In the genomic region with DNA sequence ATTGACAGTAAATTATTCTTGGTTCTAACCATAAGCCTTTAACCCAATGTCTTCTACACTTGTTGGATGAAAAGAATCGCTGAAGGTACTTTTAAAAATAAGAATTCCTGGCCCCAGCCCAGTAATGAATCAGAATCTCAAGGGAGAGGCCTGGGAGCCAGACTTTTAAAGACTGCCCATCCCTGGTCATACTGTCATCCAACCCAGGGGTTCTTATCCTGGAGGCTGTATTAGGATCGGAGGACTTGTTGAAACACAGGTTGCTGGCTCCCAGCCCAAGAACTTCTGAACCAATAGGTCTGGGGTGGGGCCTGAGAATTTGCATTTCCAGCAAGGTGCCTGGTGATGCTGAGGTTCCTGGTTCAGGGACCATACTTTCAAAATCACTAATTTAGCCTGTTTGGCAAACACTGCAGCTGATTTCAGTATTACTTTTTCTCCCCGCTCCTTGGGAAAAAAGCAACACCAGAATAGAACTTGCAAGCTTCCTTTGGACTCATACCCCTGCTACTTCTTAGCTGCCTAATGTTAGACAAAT, we compare ENCODE assay signal across 1 cellular context.
TF ChIP-seq lines count a peak whose summit lies in the region.

No MANE protein-coding gene starts in this region.

TF ChIP-seq in WTC11, 78 proteins besides CTCF, POLR2A, EP300 and RAD21 (continued from another document):
- TF ChIP-seq, protein P1, sequence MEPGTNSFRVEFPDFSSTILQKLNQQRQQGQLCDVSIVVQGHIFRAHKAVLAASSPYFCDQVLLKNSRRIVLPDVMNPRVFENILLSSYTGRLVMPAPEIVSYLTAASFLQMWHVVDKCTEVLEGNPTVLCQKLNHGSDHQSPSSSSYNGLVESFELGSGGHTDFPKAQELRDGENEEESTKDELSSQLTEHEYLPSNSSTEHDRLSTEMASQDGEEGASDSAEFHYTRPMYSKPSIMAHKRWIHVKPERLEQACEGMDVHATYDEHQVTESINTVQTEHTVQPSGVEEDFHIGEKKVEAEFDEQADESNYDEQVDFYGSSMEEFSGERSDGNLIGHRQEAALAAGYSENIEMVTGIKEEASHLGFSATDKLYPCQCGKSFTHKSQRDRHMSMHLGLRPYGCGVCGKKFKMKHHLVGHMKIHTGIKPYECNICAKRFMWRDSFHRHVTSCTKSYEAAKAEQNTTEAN (CRISPR knock-in tag; IDR thresholded peaks at IDR 0.05): no peak
- no peak for TF ChIP-seq FOXP1 (CRISPR knock-in tag; IDR thresholded peaks at IDR 0.05; ENCODE audit: borderline replicate concordance)
- TF ChIP-seq, protein P2, sequence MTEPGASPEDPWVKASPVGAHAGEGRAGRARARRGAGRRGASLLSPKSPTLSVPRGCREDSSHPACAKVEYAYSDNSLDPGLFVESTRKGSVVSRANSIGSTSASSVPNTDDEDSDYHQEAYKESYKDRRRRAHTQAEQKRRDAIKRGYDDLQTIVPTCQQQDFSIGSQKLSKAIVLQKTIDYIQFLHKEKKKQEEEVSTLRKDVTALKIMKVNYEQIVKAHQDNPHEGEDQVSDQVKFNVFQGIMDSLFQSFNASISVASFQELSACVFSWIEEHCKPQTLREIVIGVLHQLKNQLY (CRISPR knock-in tag; IDR thresholded peaks at IDR 0.05): no peak
- TF ChIP-seq GTF2I (CRISPR knock-in tag; conservative IDR thresholded peaks at IDR 0.05): no peak
- no peak for TF ChIP-seq ZNF219 (CRISPR knock-in tag; IDR thresholded peaks at IDR 0.05; ENCODE audit: borderline replicate concordance)
- no peak for TF ChIP-seq ZNF423 (CRISPR knock-in tag; IDR thresholded peaks at IDR 0.05)
- TF ChIP-seq, protein P3, sequence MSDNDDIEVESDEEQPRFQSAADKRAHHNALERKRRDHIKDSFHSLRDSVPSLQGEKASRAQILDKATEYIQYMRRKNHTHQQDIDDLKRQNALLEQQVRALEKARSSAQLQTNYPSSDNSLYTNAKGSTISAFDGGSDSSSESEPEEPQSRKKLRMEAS (CRISPR knock-in tag; IDR thresholded peaks at IDR 0.05): no peak
- TF ChIP-seq, protein P4, sequence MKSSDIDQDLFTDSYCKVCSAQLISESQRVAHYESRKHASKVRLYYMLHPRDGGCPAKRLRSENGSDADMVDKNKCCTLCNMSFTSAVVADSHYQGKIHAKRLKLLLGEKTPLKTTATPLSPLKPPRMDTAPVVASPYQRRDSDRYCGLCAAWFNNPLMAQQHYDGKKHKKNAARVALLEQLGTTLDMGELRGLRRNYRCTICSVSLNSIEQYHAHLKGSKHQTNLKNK (CRISPR knock-in tag; IDR thresholded peaks at IDR 0.05): no peak
- TF ChIP-seq, protein P5, sequence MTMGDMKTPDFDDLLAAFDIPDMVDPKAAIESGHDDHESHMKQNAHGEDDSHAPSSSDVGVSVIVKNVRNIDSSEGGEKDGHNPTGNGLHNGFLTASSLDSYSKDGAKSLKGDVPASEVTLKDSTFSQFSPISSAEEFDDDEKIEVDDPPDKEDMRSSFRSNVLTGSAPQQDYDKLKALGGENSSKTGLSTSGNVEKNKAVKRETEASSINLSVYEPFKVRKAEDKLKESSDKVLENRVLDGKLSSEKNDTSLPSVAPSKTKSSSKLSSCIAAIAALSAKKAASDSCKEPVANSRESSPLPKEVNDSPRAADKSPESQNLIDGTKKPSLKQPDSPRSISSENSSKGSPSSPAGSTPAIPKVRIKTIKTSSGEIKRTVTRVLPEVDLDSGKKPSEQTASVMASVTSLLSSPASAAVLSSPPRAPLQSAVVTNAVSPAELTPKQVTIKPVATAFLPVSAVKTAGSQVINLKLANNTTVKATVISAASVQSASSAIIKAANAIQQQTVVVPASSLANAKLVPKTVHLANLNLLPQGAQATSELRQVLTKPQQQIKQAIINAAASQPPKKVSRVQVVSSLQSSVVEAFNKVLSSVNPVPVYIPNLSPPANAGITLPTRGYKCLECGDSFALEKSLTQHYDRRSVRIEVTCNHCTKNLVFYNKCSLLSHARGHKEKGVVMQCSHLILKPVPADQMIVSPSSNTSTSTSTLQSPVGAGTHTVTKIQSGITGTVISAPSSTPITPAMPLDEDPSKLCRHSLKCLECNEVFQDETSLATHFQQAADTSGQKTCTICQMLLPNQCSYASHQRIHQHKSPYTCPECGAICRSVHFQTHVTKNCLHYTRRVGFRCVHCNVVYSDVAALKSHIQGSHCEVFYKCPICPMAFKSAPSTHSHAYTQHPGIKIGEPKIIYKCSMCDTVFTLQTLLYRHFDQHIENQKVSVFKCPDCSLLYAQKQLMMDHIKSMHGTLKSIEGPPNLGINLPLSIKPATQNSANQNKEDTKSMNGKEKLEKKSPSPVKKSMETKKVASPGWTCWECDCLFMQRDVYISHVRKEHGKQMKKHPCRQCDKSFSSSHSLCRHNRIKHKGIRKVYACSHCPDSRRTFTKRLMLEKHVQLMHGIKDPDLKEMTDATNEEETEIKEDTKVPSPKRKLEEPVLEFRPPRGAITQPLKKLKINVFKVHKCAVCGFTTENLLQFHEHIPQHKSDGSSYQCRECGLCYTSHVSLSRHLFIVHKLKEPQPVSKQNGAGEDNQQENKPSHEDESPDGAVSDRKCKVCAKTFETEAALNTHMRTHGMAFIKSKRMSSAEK (CRISPR knock-in tag; IDR thresholded peaks at IDR 0.05; ENCODE audit: borderline replicate concordance): no peak
